Comparison of ENCODE assay signal across 7 cellular contexts in the genomic region with DNA sequence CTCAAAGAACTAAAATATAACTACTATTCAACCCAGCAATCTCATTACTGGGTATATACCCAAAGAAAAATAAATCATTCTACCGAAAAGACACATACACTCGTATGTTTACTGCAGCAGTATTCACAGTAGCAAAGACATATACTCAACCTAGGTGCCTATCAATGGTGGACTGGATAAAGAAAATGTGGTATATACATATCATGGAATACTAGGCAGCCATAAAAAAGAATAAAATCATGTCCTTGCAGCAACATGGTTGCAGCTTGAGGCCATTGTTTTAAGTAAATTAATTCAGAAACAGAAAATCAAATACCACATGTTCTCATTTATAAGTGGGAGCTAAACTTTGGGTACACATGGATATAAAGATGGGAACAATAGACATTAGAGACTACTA.
"Had no signal": no experiment of that assay in that cellular context is flagged by ENCODE, and none has a peak within 500 bp of the region (broad histone marks: within the 10 kb centered on the region; RNA-seq: fewer than 3 reads in every experiment).

No MANE protein-coding gene starts in this region.

- H3K9ac ChIP-seq: KMS-11 had no signal

- DNase-seq: IMR-90, KBM-7, KG1 had no signal

- ATAC-seq: HepG2 had no signal

- H3K27ac ChIP-seq: HL-60, KMS-11 had no signal

- FAIRE-seq: HepG2, HTR-8/SVneo had no signal

- H3K4me2 ChIP-seq: KMS-11 had no signal
